ENCODE assay signal across 19 cellular contexts in the genomic region with DNA sequence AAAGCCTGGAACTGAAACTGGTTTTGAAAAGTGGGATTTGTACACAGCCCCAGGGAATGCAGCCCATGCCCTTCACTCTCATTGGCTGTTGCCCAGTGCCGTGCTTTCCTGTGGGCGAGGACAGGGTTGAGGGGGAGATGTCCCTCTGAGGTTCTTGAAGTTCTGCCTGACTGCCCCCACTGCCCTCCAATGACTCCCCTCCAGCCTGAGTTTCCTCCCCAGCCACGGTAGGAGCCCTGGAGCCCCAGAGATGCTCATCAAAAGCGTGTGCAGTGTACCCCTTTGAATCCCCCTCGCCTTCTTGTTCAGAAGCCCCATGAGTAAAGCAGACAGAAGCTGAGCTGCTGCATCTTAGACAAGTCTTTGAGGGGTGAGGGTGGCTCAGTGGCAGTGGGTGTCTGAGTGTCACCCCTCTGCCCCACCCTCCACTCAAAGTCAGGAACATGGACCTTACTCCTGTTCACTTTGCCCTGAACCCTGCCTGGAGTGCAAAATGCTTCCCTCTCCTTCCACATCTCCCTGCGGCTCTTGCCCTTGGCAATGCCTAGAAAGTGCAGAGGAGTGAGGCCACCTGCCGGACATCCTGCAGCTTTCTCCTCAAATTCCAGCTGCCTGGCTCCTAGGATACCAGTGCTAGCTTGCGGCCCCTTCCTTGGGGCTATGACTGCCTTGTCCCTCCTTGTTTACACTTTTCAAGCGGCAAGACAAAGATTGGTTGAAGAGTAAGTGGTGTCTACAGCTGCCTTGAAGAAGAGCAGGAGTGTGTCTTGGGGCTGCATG. TPM values are rescaled to one million over a fixed set of nuclear protein-coding genes. Genes with fewer than 3 reads are reported as not detected.
DNase-seq lines count a peak whose midpoint lies in the region; ATAC-seq, FAIRE-seq and TF ChIP-seq lines count a peak whose summit lies in the region.
"Had no signal": no experiment of that assay in that cellular context is flagged by ENCODE, and none has a peak within 500 bp of the region (broad histone marks: within the 10 kb centered on the region; RNA-seq: fewer than 3 reads in every experiment).

No MANE protein-coding gene starts in this region.

- H2BK120ac ChIP-seq in H1 (replicated peaks; ENCODE audit: low read depth, low read length): no peak overlapping the region

- H4K20me1 ChIP-seq in H1 (replicated peaks in 1 of 2; ENCODE audit: control insufficient read depth in 1 of 2, insufficient read depth in 2 of 2, low read length in 2 of 2) (no peaks in the 10 kb centered on the region), neural progenitor cell (ENCODE audit: low read depth) (no peaks in the 10 kb centered on the region)

- no peak overlapping the region for H2BK5ac ChIP-seq in H1 (ENCODE audit: low read depth, low read length)

- H3K4me3 ChIP-seq in H1 (ENCODE audit: extremely low read depth in 1 of 4, insufficient read depth in 2 of 4, low read depth in 3 of 4, low read length in 4 of 4): no peak overlapping the region
- H3K4me3 ChIP-seq in neural progenitor cell: no peak overlapping the region
- H3K4me3 ChIP-seq in WERI-Rb-1 (ENCODE audit: low read depth, low read length): no peak overlapping the region
- H3K4me3 ChIP-seq in uterus: no peak overlapping the region
- H3K4me3 ChIP-seq: esophagus muscularis mucosa, SK-N-MC had no signal

- TF ChIP-seq POLR2A in H1 (IDR thresholded peaks at IDR 0.05; ENCODE audit: control extremely low read depth in 1 of 2, low read depth in 2 of 2, low read length in 2 of 2): no peak
- no peak for TF ChIP-seq POLR2A in uterus (IDR thresholded peaks at IDR 0.05)

- no peak for FAIRE-seq in H1 (lab: Jason Lieb, UNC)

- H3K27me3 ChIP-seq in H1 (replicated peaks in 1 of 4; ENCODE audit: control insufficient read depth in 3 of 4, extremely low read depth in 1 of 4, insufficient read depth in 3 of 4, low read length in 3 of 4) (no peaks in the 10 kb centered on the region; a peak in 3 of 7 replicates), neural progenitor cell (no peaks in the 10 kb centered on the region), WERI-Rb-1 (ENCODE audit: insufficient read depth, low read depth, severe bottlenecking) (no peaks in the 10 kb centered on the region), uterus (no peaks in the 10 kb centered on the region)

- H2BK20ac ChIP-seq in H1 (ENCODE audit: low read length): 0 out of 2 replicates have a peak overlapping the region, but pooled peaks have one; percentile 72

- H3K27ac ChIP-seq in C4-2B (peak overlapping the region; percentile 7; the same call in 1 of the 2 replicates), H1 (ENCODE audit: low read depth, low read length) (no peak overlapping the region), neural progenitor cell (no peak overlapping the region), WERI-Rb-1 (no peak overlapping the region), uterus (no peak overlapping the region)
- H3K27ac ChIP-seq: esophagus muscularis mucosa, SK-N-MC had no signal

- H3F3A ChIP-seq in neural progenitor cell (ENCODE audit: low read depth): peaks cover 19% of the 10 kb centered on the region

- H3K79me2 ChIP-seq in H1 (ENCODE audit: control insufficient read depth in 1 of 2, insufficient read depth in 2 of 2, low read length in 2 of 2): no peaks in the 10 kb centered on the region
- no peaks in the 10 kb centered on the region for H3K79me2 ChIP-seq in neural progenitor cell (ENCODE audit: low read depth)

- CTCF ChIA-PET in H1 (lab: Charles Lee; ENCODE audit: partially characterized antibody): interaction anchor here (0.8 to 59.4 kb wide), 12 partner anchors 1 to 467 kb away, joined by 3 to 1374 read pairs (median 4); a partner anchor contains a TSS

- H2AFZ ChIP-seq in H1 (ENCODE audit: low read length): no peak overlapping the region
- H2AFZ ChIP-seq in neural progenitor cell (replicated peaks): no peak overlapping the region

- 0 out of 2 replicates have a peak overlapping the region, but pooled peaks have one; percentile 61 for H2BK15ac ChIP-seq in H1 (ENCODE audit: low read length)

- TF ChIP-seq EP300 in H1 (IDR thresholded peaks at IDR 0.05; ENCODE audit: borderline replicate concordance in 1 of 2, low read depth in 2 of 2, low read length in 2 of 2): no peak

- peak overlapping the region; percentile 41 for H3K4me3 Mint-ChIP-seq in neural progenitor cell
- H3K4me3 Mint-ChIP-seq: central memory CD8-positive, alpha-beta T cell; stimulated activated naive B cell treated with anti-CD40 and anti-IgM and Interleukin-4, amounts not matched to agents 10 μg/mL and 1 μg/mL and 100 μg/mL, for 72 hours had no signal

- no peaks in the 10 kb centered on the region for H3K36me3 Mint-ChIP-seq in neural progenitor cell
- H3K36me3 Mint-ChIP-seq: stimulated activated naive B cell treated with anti-CD40 and anti-IgM and Interleukin-4, amounts not matched to agents 10 μg/mL and 1 μg/mL and 100 μg/mL, for 72 hours had no signal

- no peak overlapping the region for H3K23ac ChIP-seq in H1 (ENCODE audit: insufficient read length)

- no peak overlapping the region for H4K91ac ChIP-seq in H1 (replicated peaks; ENCODE audit: insufficient read length, low read length)

- no peak overlapping the region for H3K18ac ChIP-seq in H1 (ENCODE audit: extremely low read depth, low read length)

- no peak overlapping the region for H3K27ac Mint-ChIP-seq in neural progenitor cell
- H3K27ac Mint-ChIP-seq: stimulated activated naive B cell treated with anti-CD40 and anti-IgM and Interleukin-4, amounts not matched to agents 10 μg/mL and 1 μg/mL and 100 μg/mL, for 72 hours had no signal

- TF ChIP-seq CTCF in C4-2B (conservative IDR thresholded peaks at IDR 0.05): peak; percentile 83
- peak; percentile 29 to 46 (median 38); a peak in 3 of 4 replicates for TF ChIP-seq CTCF in H1 (IDR thresholded peaks at IDR 0.05; ENCODE audit: control extremely low read depth in 1 of 3, insufficient read depth in 1 of 3, low read depth in 1 of 3, low read length in 3 of 3)
- no peak for TF ChIP-seq CTCF in neural progenitor cell (IDR thresholded peaks at IDR 0.05)
- TF ChIP-seq CTCF in WERI-Rb-1 (IDR thresholded peaks at IDR 0.05; ENCODE audit: low read depth, low read length): no peak
- TF ChIP-seq CTCF in uterus (IDR thresholded peaks at IDR 0.05): no peak

- no peak overlapping the region for H2BK12ac ChIP-seq in H1 (ENCODE audit: low read depth, low read length)

- H3K27me3 Mint-ChIP-seq in neural progenitor cell (ENCODE audit: insufficient read depth, low read depth): peaks cover 18% of the 10 kb centered on the region

- H3K4me1 ChIP-seq in H1 (replicated peaks in 1 of 4; ENCODE audit: control insufficient read depth in 3 of 4, insufficient read depth in 4 of 4, low read length in 3 of 4): peaks cover 0 to 11% (median 5%) of the 10 kb centered on the region in 4 experiments; a peak in 4 of 7 replicates
- peaks cover 26% of the 10 kb centered on the region for H3K4me1 ChIP-seq in neural progenitor cell
- H3K4me1 ChIP-seq in uterus: no peaks in the 10 kb centered on the region
- H3K4me1 ChIP-seq: esophagus muscularis mucosa had no signal

- ATAC-seq in HG02981 (IDR thresholded peaks at IDR 0.05; ENCODE audit: unreplicated experiment): no peak
- ATAC-seq: right cardiac atrium; stimulated activated naive B cell treated with anti-CD40 and anti-IgM and Interleukin-4, amounts not matched to agents 10 μg/mL and 1 μg/mL and 100 μg/mL, for 72 hours had no signal

- H3K4me2 ChIP-seq in H1 (ENCODE audit: insufficient read depth in 1 of 2, low read depth in 2 of 2, low read length in 2 of 2): no peak overlapping the region
- no peak overlapping the region for H3K4me2 ChIP-seq in neural progenitor cell

- no peaks in the 10 kb centered on the region for H3K9me3 ChIP-seq in H1 (ENCODE audit: insufficient read depth in 2 of 2, low read depth in 1 of 2, low read length in 1 of 2)
- no peaks in the 10 kb centered on the region for H3K9me3 ChIP-seq in neural progenitor cell (ENCODE audit: low read depth)
- H3K9me3 ChIP-seq in WERI-Rb-1 (ENCODE audit: severe bottlenecking): no peaks in the 10 kb centered on the region
- no peaks in the 10 kb centered on the region for H3K9me3 ChIP-seq in uterus
- H3K9me3 ChIP-seq: esophagus muscularis mucosa had no signal

- intact Hi-C loops in uterus (cut with DNase I; ENCODE audit: low total_unique reads): no loop called here

- H2AK5ac ChIP-seq in H1 (ENCODE audit: low read depth, low read length): no peak overlapping the region

- H3K79me1 ChIP-seq in H1 (ENCODE audit: low read depth, low read length): no peaks in the 10 kb centered on the region

- H3K9ac ChIP-seq in H1 (replicated peaks in 1 of 4; ENCODE audit: extremely low read depth in 1 of 4, low read depth in 3 of 4, low read length in 3 of 4) (no peak overlapping the region), neural progenitor cell (no peak overlapping the region)

- no peaks in the 10 kb centered on the region for H3K9me3 Mint-ChIP-seq in neural progenitor cell
- H3K9me3 Mint-ChIP-seq: central memory CD8-positive, alpha-beta T cell; stimulated activated naive B cell treated with anti-CD40 and anti-IgM and Interleukin-4, amounts not matched to agents 10 μg/mL and 1 μg/mL and 100 μg/mL, for 72 hours had no signal

- POLR2A ChIA-PET in H1 (lab: Charles Lee; ENCODE audit: partially characterized antibody): interaction anchor here (1.2 kb wide), 1 partner anchor 13 kb away, joined by 4 read pairs; no protein-coding TSS in a partner anchor

- no peak overlapping the region for H4K5ac ChIP-seq in H1 (ENCODE audit: insufficient read length, low read depth, low read length)

- peak; percentile 19 to 39; a peak in 2 of 4 replicates for TF ChIP-seq RAD21 in H1 (IDR thresholded peaks at IDR 0.05 in 1 of 2, conservative IDR thresholded peaks at IDR 0.05 in 1 of 2; ENCODE audit: low read depth in 2 of 2, low read length in 2 of 2)

- H4K8ac ChIP-seq in H1 (ENCODE audit: extremely low read depth, insufficient read depth, low read length): no peak overlapping the region

- 88% methylated on average over 9 of the region's 9 CpGs; no CpG with 5 or more reads in 1 of the 2 experiments for WGBS in H1 (ENCODE audit: extremely low coverage in 1 of 2, insufficient coverage in 1 of 2, insufficient read length in 1 of 2, insufficient replicate concordance in 2 of 2, low coverage in 1 of 2, low lambda C conversion rate in 2 of 2, missing lambda C conversion rate in 1 of 2), 2 experiments

- H3K23me2 ChIP-seq in H1 (ENCODE audit: low read depth, low read length): no peaks in the 10 kb centered on the region; the same call in 1 of the 2 replicates

- DNase-seq in NCI-H146 treated with DMSO at 0.1 percent for 48 hours (lab: John Stamatoyannopoulos, UW; ENCODE audit: unreplicated experiment) (peak; percentile 9), H1 (ENCODE audit: low read depth in 1 of 2, low spot score in 2 of 2) (no peak), neural progenitor cell (ENCODE audit: low spot score) (no peak), WERI-Rb-1 (no peak), uterus (no peak)
- DNase-seq in activated CD8-positive, alpha-beta memory T cell treated with anti-CD3 and anti-CD28 coated beads, Interleukin-2, amount 50 U/mL, for 48 hours: no peak
- DNase-seq: activated CD4-positive, CD25-positive, alpha-beta regulatory T cell treated with anti-CD3 and anti-CD28 coated beads, Interleukin-2, amount 50 U/mL, for 72 hours; activated effector memory CD4-positive, alpha-beta T cell treated with anti-CD3 and anti-CD28 coated beads, Interleukin-2, amount 50 U/mL, for 16 hours; NCI-H1092 treated with DMSO at 0.1 percent for 48 hours; NCI-H526 treated with DMSO at 0.1 percent for 48 hours; occipital lobe; OCI-M1; right cardiac atrium; stimulated activated naive B cell treated with anti-CD40 and anti-IgM and Interleukin-4, amounts not matched to agents 10 μg/mL and 1 μg/mL and 100 μg/mL, for 72 hours had no signal

- H3K56ac ChIP-seq in H1 (replicated peaks; ENCODE audit: insufficient read length, low read depth, low read length): no peak overlapping the region

- no peaks in the 10 kb centered on the region for H3K36me3 ChIP-seq in H1 (ENCODE audit: control insufficient read depth in 2 of 4, insufficient read depth in 4 of 4, low read length in 3 of 4)
- H3K36me3 ChIP-seq in neural progenitor cell: no peaks in the 10 kb centered on the region
- H3K36me3 ChIP-seq in WERI-Rb-1: no peaks in the 10 kb centered on the region
- no peaks in the 10 kb centered on the region for H3K36me3 ChIP-seq in uterus
- H3K36me3 ChIP-seq: esophagus muscularis mucosa had no signal

- H3K4me1 Mint-ChIP-seq in neural progenitor cell: peaks cover 67% of the 10 kb centered on the region
- H3K4me1 Mint-ChIP-seq: stimulated activated naive B cell treated with anti-CD40 and anti-IgM and Interleukin-4, amounts not matched to agents 10 μg/mL and 1 μg/mL and 100 μg/mL, for 72 hours had no signal

- no peak overlapping the region for H3K14ac ChIP-seq in H1 (ENCODE audit: insufficient read length)

- no peak overlapping the region for H3K4ac ChIP-seq in H1 (replicated peaks; ENCODE audit: insufficient read length, low read depth, low read length)

RNA-seq across cellular contexts. Expression of a gene that starts 19.9 kb away (rescaled TPM):
- total RNA-seq in H1 (2021; fragmentation: NEBNext Ultra II Directional; extraction: Animal tissue kit (Norgen Biotek cat#: 25700)): 18.6 and 19.3 TPM in 2 replicates
- 29.2 and 30.1 TPM in 2 replicates for polyA plus RNA-seq in H1 (2011; rRNA removed)
- 33.7 TPM for polyA plus RNA-seq in H1 (2011; cell fraction: cytosol; rRNA removed)
- polyA plus RNA-seq in H1 (2011; cell fraction: nucleus; rRNA removed): 23.0 TPM
- polyA plus RNA-seq in H1 (2012, experiment 1 of 2): 24.7 to 33.7 TPM (median 28.7 TPM) in 4 replicates
- 21.4 TPM for polyA plus RNA-seq in H1 (2012, experiment 2 of 2)
- polyA plus RNA-seq in H1 (2013, experiment 1 of 2): 18.9 TPM
- polyA plus RNA-seq in H1 (2013, experiment 2 of 2): 20.3 TPM
- 9.3 and 11.0 TPM in 2 replicates for polyA minus RNA-seq in H1 (2011; rRNA and poly(A)+ RNA removed)
- 8.7 TPM for polyA minus RNA-seq in H1 (2011; cell fraction: cytosol; rRNA and poly(A)+ RNA removed)
- polyA minus RNA-seq in H1 (2011; cell fraction: nucleus; rRNA and poly(A)+ RNA removed): 14.9 TPM
- total RNA-seq in neural progenitor cell (ENCODE audit: low replicate concordance) (2.6 and 4.6 TPM in 2 replicates), uterus (1 to 10 TPM in 1 of 4 donors, under 1 TPM in 1, not detected in 2; 0.35 to 5.4 TPM)

Comparison
In these comparisons a context has a peak if more than half of its experiments do, and no peak if none do; other contexts are left out.
1. CTCF ChIP-seq: peak in C4-2B (single experiment) and H1 (3 of 3); none in neural progenitor cell (single experiment), WERI-Rb-1 (single experiment) and uterus (0 of 4).